1 cellular context compared by ENCODE assay signal in the genomic region with DNA sequence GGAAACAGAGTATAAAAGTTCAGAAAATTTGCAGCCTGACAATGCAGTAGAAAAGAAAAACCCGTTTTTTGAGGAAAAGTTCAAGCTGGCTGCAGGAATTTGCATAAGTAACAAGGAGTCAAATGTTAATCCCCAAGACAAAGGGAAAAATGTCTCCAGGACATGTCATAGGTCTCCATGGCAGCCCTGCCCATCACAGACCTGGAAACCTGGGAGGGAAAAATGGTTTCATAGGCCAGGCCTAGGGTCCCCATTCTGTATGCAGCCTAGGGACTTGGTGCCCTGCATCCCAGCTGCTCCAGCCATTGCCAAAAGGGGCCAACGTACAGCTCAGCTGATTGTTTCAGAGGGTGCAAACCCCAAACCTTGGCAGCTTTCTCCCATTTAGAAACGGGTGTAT.
TF ChIP-seq lines count a peak whose summit lies in the region.

No MANE protein-coding gene starts in this region.

TF ChIP-seq in H1, 55 proteins besides CTCF, POLR2A, EP300 and RAD21:
- no peak for TF ChIP-seq TAF1 (IDR thresholded peaks at IDR 0.05; ENCODE audit: low read depth, low read length)
- TF ChIP-seq SP4 (IDR thresholded peaks at IDR 0.05; ENCODE audit: low read length), result no peak
- no peak for TF ChIP-seq BACH1 (IDR thresholded peaks at IDR 0.05; ENCODE audit: low read length)
- TF ChIP-seq RNF2 (IDR thresholded peaks at IDR 0.05; ENCODE audit: borderline replicate concordance, low read depth, low read length, missing control alignments, poor library complexity, severe bottlenecking), result no peak
- TF ChIP-seq JUND (IDR thresholded peaks at IDR 0.05; ENCODE audit: low read length), result no peak
- TF ChIP-seq FOSL1 (IDR thresholded peaks at IDR 0.05; ENCODE audit: insufficient read depth, low read depth, low read length), result no peak
- TF ChIP-seq, protein P1, sequence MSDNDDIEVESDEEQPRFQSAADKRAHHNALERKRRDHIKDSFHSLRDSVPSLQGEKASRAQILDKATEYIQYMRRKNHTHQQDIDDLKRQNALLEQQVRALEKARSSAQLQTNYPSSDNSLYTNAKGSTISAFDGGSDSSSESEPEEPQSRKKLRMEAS (IDR thresholded peaks at IDR 0.05), result no peak
- TF ChIP-seq CEBPB (IDR thresholded peaks at IDR 0.05; ENCODE audit: low read depth, low read length), result no peak
- no peak for TF ChIP-seq RFX5 (IDR thresholded peaks at IDR 0.05; ENCODE audit: borderline replicate concordance, low read depth, low read length)
- TF ChIP-seq TBP (IDR thresholded peaks at IDR 0.05; ENCODE audit: low read depth, low read length), result no peak
- TF ChIP-seq SRF (IDR thresholded peaks at IDR 0.05; ENCODE audit: low read depth, low read length), result no peak
- TF ChIP-seq TAF7 (optimal IDR thresholded peaks at IDR 0.05; ENCODE audit: borderline replicate concordance, low read depth, low read length), result no peak
- no peak for TF ChIP-seq SAP30 (IDR thresholded peaks at IDR 0.05; ENCODE audit: insufficient read depth, insufficient replicate concordance, low read length)
- TF ChIP-seq KDM4A (IDR thresholded peaks at IDR 0.05; ENCODE audit: low read depth, low read length, severe bottlenecking), result no peak
- TF ChIP-seq HDAC2 (IDR thresholded peaks at IDR 0.05; ENCODE audit: borderline replicate concordance in 1 of 2, low read depth in 2 of 2, low read length in 2 of 2), result no peak
- TF ChIP-seq RXRA (IDR thresholded peaks at IDR 0.05; ENCODE audit: insufficient read depth, low read depth, low read length), result no peak
- no peak for TF ChIP-seq EGR1 (IDR thresholded peaks at IDR 0.05; ENCODE audit: borderline replicate concordance, low read depth, low read length)
- no peak for TF ChIP-seq PHF8 (conservative IDR thresholded peaks at IDR 0.05; ENCODE audit: low read depth, low read length)
- no peak for TF ChIP-seq NRF1 (IDR thresholded peaks at IDR 0.05; ENCODE audit: low read depth, low read length)
- no peak for TF ChIP-seq TCF12 (IDR thresholded peaks at IDR 0.05; ENCODE audit: low read depth, low read length)
